In the genomic region with DNA sequence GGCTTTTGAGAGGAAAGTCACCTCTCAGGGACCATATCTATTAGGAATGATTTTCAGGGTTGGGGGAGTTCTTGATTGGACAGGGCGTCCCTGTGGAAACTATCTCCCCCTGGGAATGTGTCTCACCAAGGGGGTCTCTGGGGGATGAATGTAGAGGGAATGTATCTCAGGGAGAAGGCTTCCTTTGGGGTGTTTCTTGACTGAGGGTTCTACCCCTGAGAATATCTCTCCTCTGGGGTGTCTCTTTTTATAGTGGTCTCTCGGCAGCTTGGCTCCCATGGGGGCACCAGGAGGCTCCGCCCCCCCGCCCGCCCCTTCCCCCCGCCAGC, we compare ENCODE assay signal across 11 cellular contexts. TPM values are rescaled to one million over a fixed set of nuclear protein-coding genes. Genes with fewer than 3 reads are reported as not detected.
DNase-seq lines count a peak whose midpoint lies in the region; ATAC-seq and TF ChIP-seq lines count a peak whose summit lies in the region.
"Had no signal": no experiment of that assay in that cellular context is flagged by ENCODE, and none has a peak within 500 bp of the region (broad histone marks: within the 10 kb centered on the region; RNA-seq: fewer than 3 reads in every experiment).

No MANE protein-coding gene starts in this region.

- peaks cover 21% of the 10 kb centered on the region for H3K27me3 ChIP-seq in NT2/D1 (ENCODE audit: insufficient read depth, insufficient read length)
- peaks cover 0 to 100% (median 85%) of the 10 kb centered on the region in 4 donors for H3K27me3 ChIP-seq in esophagus muscularis mucosa
- H3K27me3 ChIP-seq in suprapubic skin = peaks cover 93% of the 10 kb centered on the region
- H3K27me3 ChIP-seq in trophoblast cell (ENCODE audit: insufficient read depth, low read length) = peaks cover 18% of the 10 kb centered on the region

- H3K9me3 Mint-ChIP-seq in activated naive CD4-positive, alpha-beta T cell treated with anti-CD3 and anti-CD28 coated beads, Interleukin-2, amount 50 U/mL, for 24 hours = no peaks in the 10 kb centered on the region
- H3K9me3 Mint-ChIP-seq in activated naive CD4-positive, alpha-beta T cell treated with anti-CD3 and anti-CD28 coated beads for 36 hours = no peaks in the 10 kb centered on the region

- CTCF ChIA-PET in activated naive CD4-positive, alpha-beta T cell treated with anti-CD3 and anti-CD28 coated beads for 36 hours (lab: Charles Lee) = interaction anchor here (1.6 to 2.0 kb wide), 2 partner anchors 14 to 37 kb away, joined by 4 to 5 read pairs; no protein-coding TSS in a partner anchor

- no peak overlapping the region for H2AK5ac ChIP-seq in trophoblast cell (ENCODE audit: low read length)

- peaks cover 2% of the 10 kb centered on the region for H3K36me3 Mint-ChIP-seq in activated naive CD4-positive, alpha-beta T cell treated with anti-CD3 and anti-CD28 coated beads, Interleukin-2, amount 50 U/mL, for 24 hours
- H3K36me3 Mint-ChIP-seq in activated naive CD4-positive, alpha-beta T cell treated with anti-CD3 and anti-CD28 coated beads for 36 hours (ENCODE audit: low read depth) = no peaks in the 10 kb centered on the region

- H2BK120ac ChIP-seq in trophoblast cell (ENCODE audit: insufficient read depth, low read length, poor library complexity) = no peak overlapping the region

- peaks cover 35% of the 10 kb centered on the region for H3K4me1 Mint-ChIP-seq in activated naive CD4-positive, alpha-beta T cell treated with anti-CD3 and anti-CD28 coated beads, Interleukin-2, amount 50 U/mL, for 24 hours
- H3K4me1 Mint-ChIP-seq in activated naive CD4-positive, alpha-beta T cell treated with anti-CD3 and anti-CD28 coated beads for 36 hours (ENCODE audit: low read depth) = peaks cover 19% of the 10 kb centered on the region

- no peak overlapping the region for H3K4ac ChIP-seq in trophoblast cell (ENCODE audit: low read depth, low read length)

- H2BK5ac ChIP-seq in trophoblast cell (ENCODE audit: low read depth, low read length, poor library complexity) = no peak overlapping the region

- H3K4me2 ChIP-seq in trophoblast cell (ENCODE audit: low read length) = no peak overlapping the region

- H2BK12ac ChIP-seq in trophoblast cell (ENCODE audit: low read length) = no peak overlapping the region

- WGBS in esophagus muscularis mucosa = 0% methylated on average over 2 of the region's 6 CpGs
- WGBS in suprapubic skin = 8% methylated on average over 2 of the region's 6 CpGs
- WGBS in trophoblast cell (ENCODE audit: extremely low coverage, insufficient coverage, insufficient read length) = no CpG with 5 or more reads among the region's 6 CpGs

- no peaks in the 10 kb centered on the region for H3K9me3 ChIP-seq in NT2/D1 (ENCODE audit: insufficient read depth, low read length)
- no peaks in the 10 kb centered on the region for H3K9me3 ChIP-seq in esophagus muscularis mucosa
- no peaks in the 10 kb centered on the region for H3K9me3 ChIP-seq in suprapubic skin
- H3K9me3 ChIP-seq in trophoblast cell (ENCODE audit: insufficient read depth, low read depth, low read length) = peaks cover 6% of the 10 kb centered on the region

- H3K27ac ChIP-seq in esophagus muscularis mucosa (replicated peaks in 1 of 4) (no peak overlapping the region), suprapubic skin (no peak overlapping the region), trophoblast cell (ENCODE audit: low read depth, low read length) (no peak overlapping the region)
- H3K27ac ChIP-seq: RWPE1 had no signal

- TF ChIP-seq POLR2A in esophagus muscularis mucosa (IDR thresholded peaks at IDR 0.05; ENCODE audit: low read depth) = no peak
- no peak for TF ChIP-seq POLR2A in suprapubic skin (IDR thresholded peaks at IDR 0.05)

- no peak for TF ChIP-seq EP300 in esophagus muscularis mucosa (IDR thresholded peaks at IDR 0.05)
- TF ChIP-seq EP300 in suprapubic skin (IDR thresholded peaks at IDR 0.05) = no peak

- no peak overlapping the region for H3K18ac ChIP-seq in trophoblast cell (ENCODE audit: low read length)

- no peak overlapping the region for H4K8ac ChIP-seq in trophoblast cell (ENCODE audit: low read depth, low read length)

- H3K4me3 ChIP-seq in NT2/D1 (ENCODE audit: insufficient read length, low read depth) (peak overlapping the region; percentile 6), esophagus muscularis mucosa (peak overlapping the region; percentile 48 to 59 (median 51)), suprapubic skin (peak overlapping the region; percentile 50), trophoblast cell (ENCODE audit: low read depth, low read length) (no peak overlapping the region)

- peak overlapping the region; percentile 62 for H3K27ac Mint-ChIP-seq in activated naive CD4-positive, alpha-beta T cell treated with anti-CD3 and anti-CD28 coated beads, Interleukin-2, amount 50 U/mL, for 24 hours
- H3K27ac Mint-ChIP-seq in activated naive CD4-positive, alpha-beta T cell treated with anti-CD3 and anti-CD28 coated beads for 36 hours = no peak overlapping the region

- H3K23ac ChIP-seq in trophoblast cell (ENCODE audit: low read length) = no peak overlapping the region

- H3K36me3 ChIP-seq in NT2/D1 (ENCODE audit: insufficient read depth, insufficient read length, low read length) (no peaks in the 10 kb centered on the region), esophagus muscularis mucosa (no peaks in the 10 kb centered on the region), suprapubic skin (no peaks in the 10 kb centered on the region), trophoblast cell (ENCODE audit: control insufficient read depth in 1 of 2, insufficient read depth in 2 of 2, low read length in 2 of 2) (no peaks in the 10 kb centered on the region)

- no peak overlapping the region for H4K12ac ChIP-seq in trophoblast cell (ENCODE audit: low read depth, low read length)

- ATAC-seq in GM19455 (IDR thresholded peaks at IDR 0.05; ENCODE audit: unreplicated experiment) = no peak

- no peak for DNase-seq in activated naive CD4-positive, alpha-beta T cell treated with anti-CD3 and anti-CD28 coated beads for 36 hours
- DNase-seq in NT2/D1 (ENCODE audit: low read depth, low spot score) = no peak
- DNase-seq in esophagus muscularis mucosa (ENCODE audit: extremely low spot score) = no peak
- no peak for DNase-seq in suprapubic skin (ENCODE audit: low spot score in 2 of 2)
- no peak for DNase-seq in trophoblast cell
- no peak for DNase-seq in NCI-H1417 treated with DMSO at 0.1 percent for 48 hours (lab: John Stamatoyannopoulos, UW)
- DNase-seq: kidney had no signal

- no peak overlapping the region for H4K91ac ChIP-seq in trophoblast cell (ENCODE audit: low read depth, low read length)

- peak overlapping the region; percentile 67 for H3K4me3 Mint-ChIP-seq in activated naive CD4-positive, alpha-beta T cell treated with anti-CD3 and anti-CD28 coated beads, Interleukin-2, amount 50 U/mL, for 24 hours
- H3K4me3 Mint-ChIP-seq in activated naive CD4-positive, alpha-beta T cell treated with anti-CD3 and anti-CD28 coated beads for 36 hours = no peak overlapping the region

- no peak overlapping the region for H3K9ac ChIP-seq in NT2/D1 (ENCODE audit: insufficient read length, low read depth)
- no peak overlapping the region for H3K9ac ChIP-seq in trophoblast cell (ENCODE audit: low read length)

- no peaks in the 10 kb centered on the region for H3K79me1 ChIP-seq in trophoblast cell (ENCODE audit: low read length)

- H3K27me3 Mint-ChIP-seq in activated naive CD4-positive, alpha-beta T cell treated with anti-CD3 and anti-CD28 coated beads, Interleukin-2, amount 50 U/mL, for 24 hours = peaks cover 65% of the 10 kb centered on the region
- peaks cover 71% of the 10 kb centered on the region for H3K27me3 Mint-ChIP-seq in activated naive CD4-positive, alpha-beta T cell treated with anti-CD3 and anti-CD28 coated beads for 36 hours (ENCODE audit: low read depth)

- H2AFZ ChIP-seq in trophoblast cell (ENCODE audit: insufficient read depth, low read length, poor library complexity) = no peak overlapping the region

- intact Hi-C loops in activated naive CD4-positive, alpha-beta T cell treated with anti-CD3 and anti-CD28 coated beads for 36 hours (cut with micrococcal nuclease) = no loop called here
- intact Hi-C loops in esophagus muscularis mucosa (cut with DNase I) = no loop called here

- no peaks in the 10 kb centered on the region for H3K79me2 ChIP-seq in trophoblast cell (ENCODE audit: control insufficient read depth, insufficient read depth, low read length, poor library complexity)

- no peak overlapping the region for H3K14ac ChIP-seq in trophoblast cell (ENCODE audit: low read length)

- TF ChIP-seq CTCF in esophagus muscularis mucosa (IDR thresholded peaks at IDR 0.05) (no peak), suprapubic skin (IDR thresholded peaks at IDR 0.05) (no peak)

- H3K4me1 ChIP-seq in NT2/D1 (ENCODE audit: insufficient read depth, insufficient read length) (peaks cover 5% of the 10 kb centered on the region), esophagus muscularis mucosa (peaks cover 8 to 55% (median 35%) of the 10 kb centered on the region in 4 donors), suprapubic skin (peaks cover 27% of the 10 kb centered on the region), trophoblast cell (ENCODE audit: control insufficient read depth in 1 of 2, insufficient read depth in 2 of 2, low read length in 2 of 2) (peaks cover 4 to 14% of the 10 kb centered on the region in 2 experiments)

RNA-seq across cellular contexts. Expression of a gene that starts 1.0 kb away (rescaled TPM):
- total RNA-seq in activated naive CD4-positive, alpha-beta T cell treated with anti-CD3 and anti-CD28 coated beads for 36 hours = not detected
- total RNA-seq in esophagus muscularis mucosa (under 1 TPM in 2 of 4 donors, not detected in 2; 0.52 to 0.83 TPM), suprapubic skin (not detected)
- 0.22 and 0.33 TPM in 2 replicates for polyA plus RNA-seq in trophoblast cell (2013)
- total RNA-seq: kidney, skeletal muscle tissue had no signal

RNA-seq across cellular contexts. Expression of a gene that starts 4.9 kb away (rescaled TPM):
- total RNA-seq in activated naive CD4-positive, alpha-beta T cell treated with anti-CD3 and anti-CD28 coated beads for 36 hours = 1 to 10 TPM; 1.2 to 1.5 TPM
- total RNA-seq in esophagus muscularis mucosa = under 1 TPM; 0.50 to 0.91 (median 0.76) TPM
- 1 to 10 TPM; 2.7 to 5.3 (median 3.7) TPM for total RNA-seq in suprapubic skin
- polyA plus RNA-seq in trophoblast cell (2013) = 1.8 and 2.4 TPM in 2 replicates
- total RNA-seq: skeletal muscle tissue had no signal

RNA-seq across cellular contexts. Expression of a gene that starts 27.0 kb away (rescaled TPM):
- 10 to 100 TPM; 54.8 to 55.6 TPM for total RNA-seq in activated naive CD4-positive, alpha-beta T cell treated with anti-CD3 and anti-CD28 coated beads for 36 hours
- total RNA-seq in esophagus muscularis mucosa = 1 to 10 TPM; 2.7 to 6.6 (median 4.2) TPM
- 10 to 100 TPM; 12.3 to 15.4 (median 14.0) TPM for total RNA-seq in suprapubic skin
- polyA plus RNA-seq in trophoblast cell (2013) = 16.0 and 17.3 TPM in 2 replicates

RNA-seq across cellular contexts. Expression of a gene that starts 31.5 kb away (rescaled TPM):
- total RNA-seq in activated naive CD4-positive, alpha-beta T cell treated with anti-CD3 and anti-CD28 coated beads for 36 hours = 10 to 100 TPM; 41.4 to 43.2 TPM
- total RNA-seq in esophagus muscularis mucosa = under 1 TPM in 1 of 4 donors, not detected in 3; 0.65 TPM
- 1 to 10 TPM in 1 of 4 donors, not detected in 3; 1.6 TPM for total RNA-seq in suprapubic skin
- polyA plus RNA-seq in trophoblast cell (2013) = 19.0 and 19.9 TPM in 2 replicates
- total RNA-seq: skeletal muscle tissue had no signal

RNA-seq across cellular contexts. Expression of a gene that starts 31.8 kb away (rescaled TPM):
- total RNA-seq in activated naive CD4-positive, alpha-beta T cell treated with anti-CD3 and anti-CD28 coated beads for 36 hours = 100 to 1,000 TPM; 237 to 249 TPM
- total RNA-seq in esophagus muscularis mucosa (100 to 1,000 TPM; 236 to 275 (median 250) TPM), suprapubic skin (100 to 1,000 TPM; 270 to 579 (median 540) TPM)
- 187 and 189 TPM in 2 replicates for polyA plus RNA-seq in trophoblast cell (2013)
